2 cellular contexts compared by ENCODE assay signal in the genomic region with DNA sequence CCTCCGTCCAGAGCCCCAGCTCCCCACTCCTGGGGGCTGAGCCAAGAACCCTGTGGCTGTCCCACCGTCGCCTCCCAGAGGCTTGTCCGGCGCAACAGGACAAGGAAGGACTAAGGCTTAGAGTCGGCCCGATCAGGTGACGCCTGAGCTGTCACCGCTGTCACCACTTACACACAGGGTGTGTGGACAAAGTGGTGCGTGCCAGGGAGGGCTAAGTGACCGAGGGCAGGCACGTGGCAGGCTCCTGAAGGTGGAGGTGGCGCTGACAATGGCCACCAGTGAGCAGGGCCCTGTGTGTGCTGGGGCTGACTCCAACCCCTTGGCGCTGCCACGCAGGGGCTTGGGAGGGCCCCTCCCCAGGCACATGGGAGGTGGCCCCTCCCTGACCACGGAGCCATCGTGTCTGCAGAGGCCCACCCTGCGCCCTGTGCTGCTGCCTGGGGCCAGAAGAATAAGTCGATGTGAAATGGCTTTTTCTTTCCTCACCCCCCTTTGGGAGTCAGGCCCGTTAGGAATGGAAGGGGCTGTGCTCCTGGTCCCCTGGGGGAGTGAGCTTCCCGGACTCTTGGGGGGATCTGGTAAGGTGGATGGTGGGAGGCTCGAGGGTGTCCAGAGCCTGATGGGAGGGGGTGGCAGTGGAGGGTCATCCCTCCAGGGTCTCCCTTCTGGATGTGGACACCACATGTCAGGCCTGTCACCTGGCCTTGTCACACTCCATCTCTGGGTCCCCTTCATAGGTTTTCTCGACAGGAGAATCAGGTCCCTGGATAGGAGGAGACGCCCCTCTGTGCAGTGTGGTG.
TF ChIP-seq lines count a peak whose summit lies in the region.

No MANE protein-coding gene starts in this region.

TF ChIP-seq in IMR-90, 13 proteins besides CTCF, POLR2A, EP300 and RAD21:
- TF ChIP-seq RCOR1 (IDR thresholded peaks at IDR 0.05; ENCODE audit: insufficient replicate concordance, low read length), result no peak

TF ChIP-seq in K562, 482 proteins besides CTCF, POLR2A, EP300 and RAD21 (continues in another document):
- TF ChIP-seq ZFP36 (IDR thresholded peaks at IDR 0.05; ENCODE audit: low read depth, low read length, partially characterized antibody), result peak; percentile 24
- TF ChIP-seq SRSF7 (optimal IDR thresholded peaks at IDR 0.05; ENCODE audit: low read depth, low read length), result no peak
- TF ChIP-seq ZNF23 (CRISPR knock-in tag; IDR thresholded peaks at IDR 0.05), result no peak
- no peak for TF ChIP-seq NR1H2 (CRISPR knock-in tag; IDR thresholded peaks at IDR 0.05)
- TF ChIP-seq BMI1 (IDR thresholded peaks at IDR 0.05; ENCODE audit: low read length), result no peak
- TF ChIP-seq RBM14 (IDR thresholded peaks at IDR 0.05; ENCODE audit: borderline replicate concordance, insufficient read depth, low read depth, low read length), result no peak
- TF ChIP-seq FOXP1 (CRISPR knock-in tag; IDR thresholded peaks at IDR 0.05), result no peak
- TF ChIP-seq ZKSCAN8 (CRISPR knock-in tag; IDR thresholded peaks at IDR 0.05), result no peak
- TF ChIP-seq, protein P1, sequence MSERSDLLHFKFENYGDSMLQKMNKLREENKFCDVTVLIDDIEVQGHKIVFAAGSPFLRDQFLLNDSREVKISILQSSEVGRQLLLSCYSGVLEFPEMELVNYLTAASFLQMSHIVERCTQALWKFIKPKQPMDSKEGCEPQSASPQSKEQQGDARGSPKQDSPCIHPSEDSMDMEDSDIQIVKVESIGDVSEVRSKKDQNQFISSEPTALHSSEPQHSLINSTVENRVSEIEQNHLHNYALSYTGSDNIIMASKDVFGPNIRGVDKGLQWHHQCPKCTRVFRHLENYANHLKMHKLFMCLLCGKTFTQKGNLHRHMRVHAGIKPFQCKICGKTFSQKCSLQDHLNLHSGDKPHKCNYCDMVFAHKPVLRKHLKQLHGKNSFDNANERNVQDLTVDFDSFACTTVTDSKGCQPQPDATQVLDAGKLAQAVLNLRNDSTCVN (CRISPR knock-in tag; IDR thresholded peaks at IDR 0.05), result no peak
- no peak for TF ChIP-seq HSF4 (CRISPR knock-in tag; IDR thresholded peaks at IDR 0.05; ENCODE audit: borderline replicate concordance)
- TF ChIP-seq IRF2 (CRISPR knock-in tag; IDR thresholded peaks at IDR 0.05), result no peak
- TF ChIP-seq ZNF134 (CRISPR knock-in tag; conservative IDR thresholded peaks at IDR 0.05), result no peak
- TF ChIP-seq STAG1 (CRISPR knock-in tag; IDR thresholded peaks at IDR 0.05; ENCODE audit: borderline replicate concordance), result no peak
- no peak for TF ChIP-seq KLF10 (CRISPR knock-in tag; IDR thresholded peaks at IDR 0.05)
- peak; percentile 63 for TF ChIP-seq BHLHE40 (IDR thresholded peaks at IDR 0.05; ENCODE audit: low read length)
- TF ChIP-seq CREM (IDR thresholded peaks at IDR 0.05; ENCODE audit: low read depth), result 0 out of 2 replicates have a peak, but pooled peaks have one; percentile 14
- TF ChIP-seq TARDBP (IDR thresholded peaks at IDR 0.05), result no peak
- no peak; the same call in 1 of the 2 replicates for TF ChIP-seq CTBP1 (IDR thresholded peaks at IDR 0.05; ENCODE audit: borderline replicate concordance)
- TF ChIP-seq, protein P2, sequence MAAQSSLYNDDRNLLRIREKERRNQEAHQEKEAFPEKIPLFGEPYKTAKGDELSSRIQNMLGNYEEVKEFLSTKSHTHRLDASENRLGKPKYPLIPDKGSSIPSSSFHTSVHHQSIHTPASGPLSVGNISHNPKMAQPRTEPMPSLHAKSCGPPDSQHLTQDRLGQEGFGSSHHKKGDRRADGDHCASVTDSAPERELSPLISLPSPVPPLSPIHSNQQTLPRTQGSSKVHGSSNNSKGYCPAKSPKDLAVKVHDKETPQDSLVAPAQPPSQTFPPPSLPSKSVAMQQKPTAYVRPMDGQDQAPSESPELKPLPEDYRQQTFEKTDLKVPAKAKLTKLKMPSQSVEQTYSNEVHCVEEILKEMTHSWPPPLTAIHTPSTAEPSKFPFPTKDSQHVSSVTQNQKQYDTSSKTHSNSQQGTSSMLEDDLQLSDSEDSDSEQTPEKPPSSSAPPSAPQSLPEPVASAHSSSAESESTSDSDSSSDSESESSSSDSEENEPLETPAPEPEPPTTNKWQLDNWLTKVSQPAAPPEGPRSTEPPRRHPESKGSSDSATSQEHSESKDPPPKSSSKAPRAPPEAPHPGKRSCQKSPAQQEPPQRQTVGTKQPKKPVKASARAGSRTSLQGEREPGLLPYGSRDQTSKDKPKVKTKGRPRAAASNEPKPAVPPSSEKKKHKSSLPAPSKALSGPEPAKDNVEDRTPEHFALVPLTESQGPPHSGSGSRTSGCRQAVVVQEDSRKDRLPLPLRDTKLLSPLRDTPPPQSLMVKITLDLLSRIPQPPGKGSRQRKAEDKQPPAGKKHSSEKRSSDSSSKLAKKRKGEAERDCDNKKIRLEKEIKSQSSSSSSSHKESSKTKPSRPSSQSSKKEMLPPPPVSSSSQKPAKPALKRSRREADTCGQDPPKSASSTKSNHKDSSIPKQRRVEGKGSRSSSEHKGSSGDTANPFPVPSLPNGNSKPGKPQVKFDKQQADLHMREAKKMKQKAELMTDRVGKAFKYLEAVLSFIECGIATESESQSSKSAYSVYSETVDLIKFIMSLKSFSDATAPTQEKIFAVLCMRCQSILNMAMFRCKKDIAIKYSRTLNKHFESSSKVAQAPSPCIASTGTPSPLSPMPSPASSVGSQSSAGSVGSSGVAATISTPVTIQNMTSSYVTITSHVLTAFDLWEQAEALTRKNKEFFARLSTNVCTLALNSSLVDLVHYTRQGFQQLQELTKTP (IDR thresholded peaks at IDR 0.05; ENCODE audit: low read depth in 1 of 2, partially characterized antibody in 2 of 2), result no peak
- TF ChIP-seq, protein P3, sequence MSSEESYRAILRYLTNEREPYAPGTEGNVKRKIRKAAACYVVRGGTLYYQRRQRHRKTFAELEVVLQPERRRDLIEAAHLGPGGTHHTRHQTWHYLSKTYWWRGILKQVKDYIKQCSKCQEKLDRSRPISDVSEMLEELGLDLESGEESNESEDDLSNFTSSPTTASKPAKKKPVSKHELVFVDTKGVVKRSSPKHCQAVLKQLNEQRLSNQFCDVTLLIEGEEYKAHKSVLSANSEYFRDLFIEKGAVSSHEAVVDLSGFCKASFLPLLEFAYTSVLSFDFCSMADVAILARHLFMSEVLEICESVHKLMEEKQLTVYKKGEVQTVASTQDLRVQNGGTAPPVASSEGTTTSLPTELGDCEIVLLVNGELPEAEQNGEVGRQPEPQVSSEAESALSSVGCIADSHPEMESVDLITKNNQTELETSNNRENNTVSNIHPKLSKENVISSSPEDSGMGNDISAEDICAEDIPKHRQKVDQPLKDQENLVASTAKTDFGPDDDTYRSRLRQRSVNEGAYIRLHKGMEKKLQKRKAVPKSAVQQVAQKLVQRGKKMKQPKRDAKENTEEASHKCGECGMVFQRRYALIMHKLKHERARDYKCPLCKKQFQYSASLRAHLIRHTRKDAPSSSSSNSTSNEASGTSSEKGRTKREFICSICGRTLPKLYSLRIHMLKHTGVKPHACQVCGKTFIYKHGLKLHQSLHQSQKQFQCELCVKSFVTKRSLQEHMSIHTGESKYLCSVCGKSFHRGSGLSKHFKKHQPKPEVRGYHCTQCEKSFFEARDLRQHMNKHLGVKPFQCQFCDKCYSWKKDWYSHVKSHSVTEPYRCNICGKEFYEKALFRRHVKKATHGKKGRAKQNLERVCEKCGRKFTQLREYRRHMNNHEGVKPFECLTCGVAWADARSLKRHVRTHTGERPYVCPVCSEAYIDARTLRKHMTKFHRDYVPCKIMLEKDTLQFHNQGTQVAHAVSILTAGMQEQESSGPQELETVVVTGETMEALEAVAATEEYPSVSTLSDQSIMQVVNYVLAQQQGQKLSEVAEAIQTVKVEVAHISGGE (CRISPR knock-in tag; IDR thresholded peaks at IDR 0.05), result no peak
- TF ChIP-seq ZNF57 (CRISPR knock-in tag; IDR thresholded peaks at IDR 0.05), result no peak
- TF ChIP-seq, protein P4, sequence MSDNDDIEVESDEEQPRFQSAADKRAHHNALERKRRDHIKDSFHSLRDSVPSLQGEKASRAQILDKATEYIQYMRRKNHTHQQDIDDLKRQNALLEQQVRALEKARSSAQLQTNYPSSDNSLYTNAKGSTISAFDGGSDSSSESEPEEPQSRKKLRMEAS (CRISPR knock-in tag; IDR thresholded peaks at IDR 0.05), result peak; percentile 83
- no peak for TF ChIP-seq ZNF165 (CRISPR knock-in tag; IDR thresholded peaks at IDR 0.05; ENCODE audit: borderline replicate concordance)
- no peak for TF ChIP-seq ZNF551 (CRISPR knock-in tag; IDR thresholded peaks at IDR 0.05)
- TF ChIP-seq TFAM (CRISPR knock-in tag; conservative IDR thresholded peaks at IDR 0.05), result no peak
- no peak for TF ChIP-seq MTA3 (IDR thresholded peaks at IDR 0.05; ENCODE audit: borderline replicate concordance)
- TF ChIP-seq MCM2 (IDR thresholded peaks at IDR 0.05; ENCODE audit: low read depth), result no peak
- TF ChIP-seq, protein P5, sequence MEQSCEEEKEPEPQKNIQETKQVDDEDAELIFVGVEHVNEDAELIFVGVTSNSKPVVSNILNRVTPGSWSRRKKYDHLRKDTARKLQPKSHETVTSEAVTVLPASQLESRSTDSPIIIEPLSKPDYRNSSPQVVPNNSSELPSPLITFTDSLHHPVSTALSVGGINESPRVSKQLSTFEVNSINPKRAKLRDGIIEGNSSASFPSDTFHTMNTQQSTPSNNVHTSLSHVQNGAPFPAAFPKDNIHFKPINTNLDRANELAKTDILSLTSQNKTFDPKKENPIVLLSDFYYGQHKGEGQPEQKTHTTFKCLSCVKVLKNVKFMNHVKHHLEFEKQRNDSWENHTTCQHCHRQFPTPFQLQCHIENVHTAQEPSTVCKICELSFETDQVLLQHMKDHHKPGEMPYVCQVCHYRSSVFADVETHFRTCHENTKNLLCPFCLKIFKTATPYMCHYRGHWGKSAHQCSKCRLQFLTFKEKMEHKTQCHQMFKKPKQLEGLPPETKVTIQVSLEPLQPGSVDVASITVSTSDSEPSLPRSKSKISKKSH (CRISPR knock-in tag; IDR thresholded peaks at IDR 0.05), result no peak
- TF ChIP-seq ZNF224 (CRISPR knock-in tag; IDR thresholded peaks at IDR 0.05), result no peak
- no peak for TF ChIP-seq CBX3 (IDR thresholded peaks at IDR 0.05; ENCODE audit: borderline replicate concordance in 1 of 2, low read length in 2 of 2)
- TF ChIP-seq FIP1L1 (IDR thresholded peaks at IDR 0.05; ENCODE audit: low read depth, low read length, poor library complexity, severe bottlenecking), result no peak
- TF ChIP-seq PURB (CRISPR knock-in tag; IDR thresholded peaks at IDR 0.05; ENCODE audit: low read depth), result no peak
- TF ChIP-seq, protein P6, sequence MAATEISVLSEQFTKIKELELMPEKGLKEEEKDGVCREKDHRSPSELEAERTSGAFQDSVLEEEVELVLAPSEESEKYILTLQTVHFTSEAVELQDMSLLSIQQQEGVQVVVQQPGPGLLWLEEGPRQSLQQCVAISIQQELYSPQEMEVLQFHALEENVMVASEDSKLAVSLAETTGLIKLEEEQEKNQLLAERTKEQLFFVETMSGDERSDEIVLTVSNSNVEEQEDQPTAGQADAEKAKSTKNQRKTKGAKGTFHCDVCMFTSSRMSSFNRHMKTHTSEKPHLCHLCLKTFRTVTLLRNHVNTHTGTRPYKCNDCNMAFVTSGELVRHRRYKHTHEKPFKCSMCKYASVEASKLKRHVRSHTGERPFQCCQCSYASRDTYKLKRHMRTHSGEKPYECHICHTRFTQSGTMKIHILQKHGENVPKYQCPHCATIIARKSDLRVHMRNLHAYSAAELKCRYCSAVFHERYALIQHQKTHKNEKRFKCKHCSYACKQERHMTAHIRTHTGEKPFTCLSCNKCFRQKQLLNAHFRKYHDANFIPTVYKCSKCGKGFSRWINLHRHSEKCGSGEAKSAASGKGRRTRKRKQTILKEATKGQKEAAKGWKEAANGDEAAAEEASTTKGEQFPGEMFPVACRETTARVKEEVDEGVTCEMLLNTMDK (IDR thresholded peaks at IDR 0.05; ENCODE audit: borderline replicate concordance, insufficient read depth, low read depth, low read length, poor library complexity, severe bottlenecking), result no peak
- TF ChIP-seq LARP7 (IDR thresholded peaks at IDR 0.05), result no peak
- TF ChIP-seq, protein P7, sequence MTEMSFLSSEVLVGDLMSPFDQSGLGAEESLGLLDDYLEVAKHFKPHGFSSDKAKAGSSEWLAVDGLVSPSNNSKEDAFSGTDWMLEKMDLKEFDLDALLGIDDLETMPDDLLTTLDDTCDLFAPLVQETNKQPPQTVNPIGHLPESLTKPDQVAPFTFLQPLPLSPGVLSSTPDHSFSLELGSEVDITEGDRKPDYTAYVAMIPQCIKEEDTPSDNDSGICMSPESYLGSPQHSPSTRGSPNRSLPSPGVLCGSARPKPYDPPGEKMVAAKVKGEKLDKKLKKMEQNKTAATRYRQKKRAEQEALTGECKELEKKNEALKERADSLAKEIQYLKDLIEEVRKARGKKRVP (CRISPR knock-in tag; IDR thresholded peaks at IDR 0.05), result no peak
- no peak for TF ChIP-seq MAFF (IDR thresholded peaks at IDR 0.05; ENCODE audit: low read length)
- TF ChIP-seq ERF (CRISPR knock-in tag; IDR thresholded peaks at IDR 0.05), result no peak
- no peak for TF ChIP-seq CHCHD3 (CRISPR knock-in tag; IDR thresholded peaks at IDR 0.05)
- TF ChIP-seq ZNF146 (CRISPR knock-in tag; IDR thresholded peaks at IDR 0.05; ENCODE audit: unreplicated experiment), result no peak
- no peak for TF ChIP-seq ZNF644 (tag; IDR thresholded peaks at IDR 0.05; ENCODE audit: low read depth)
- TF ChIP-seq, protein P8, sequence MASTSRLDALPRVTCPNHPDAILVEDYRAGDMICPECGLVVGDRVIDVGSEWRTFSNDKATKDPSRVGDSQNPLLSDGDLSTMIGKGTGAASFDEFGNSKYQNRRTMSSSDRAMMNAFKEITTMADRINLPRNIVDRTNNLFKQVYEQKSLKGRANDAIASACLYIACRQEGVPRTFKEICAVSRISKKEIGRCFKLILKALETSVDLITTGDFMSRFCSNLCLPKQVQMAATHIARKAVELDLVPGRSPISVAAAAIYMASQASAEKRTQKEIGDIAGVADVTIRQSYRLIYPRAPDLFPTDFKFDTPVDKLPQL (IDR thresholded peaks at IDR 0.05; ENCODE audit: extremely low read depth, insufficient read length), result no peak
- TF ChIP-seq JUND (IDR thresholded peaks at IDR 0.05; ENCODE audit: borderline replicate concordance, low read depth, low read length), result peak; percentile 9; the same call in 1 of the 2 replicates
- TF ChIP-seq JUND (tag; IDR thresholded peaks at IDR 0.05; ENCODE audit: borderline replicate concordance, low read depth, low read length), result no peak
- no peak for TF ChIP-seq MAZ (CRISPR knock-in tag; conservative IDR thresholded peaks at IDR 0.05 in 1 of 2, IDR thresholded peaks at IDR 0.05 in 1 of 2)
- TF ChIP-seq PCBP1 (IDR thresholded peaks at IDR 0.05; ENCODE audit: low read depth, low read length, poor library complexity, severe bottlenecking), result no peak
